21 cellular contexts compared by ENCODE assay signal in genomic region chr19:35304036-35304435, GRCh38. TPM values are rescaled to one million over a fixed set of nuclear protein-coding genes. Genes with fewer than 3 reads are reported as not detected.
A peak's percentile ranks its signal among the peaks of the same experiment; 100 is the strongest.
DNase-seq lines count a peak whose midpoint lies in the region; ATAC-seq, FAIRE-seq and TF ChIP-seq lines count a peak whose summit lies in the region.
"Had no signal": no experiment of that assay in that cellular context is flagged by ENCODE, and none has a peak within 500 bp of the region (broad histone marks: within the 10 kb centered on the region; RNA-seq: fewer than 3 reads in every experiment).

No MANE protein-coding gene starts in this region.

- no peak overlapping the region for H3K4me3 ChIP-seq in astrocyte (ENCODE audit: insufficient read depth, low read depth, low read length)
- no peak overlapping the region for H3K4me3 ChIP-seq in endodermal cell (ENCODE audit: low read length)
- no peak overlapping the region for H3K4me3 ChIP-seq in neural progenitor cell
- no peak overlapping the region for H3K4me3 ChIP-seq in HepG2 (replicated peaks in 1 of 3; ENCODE audit: insufficient read depth in 1 of 3, low read depth in 2 of 3, low read length in 3 of 3)
- H3K4me3 ChIP-seq: A549 had no signal

- TF ChIP-seq EP300 in HepG2 (IDR thresholded peaks at IDR 0.05; ENCODE audit: low read depth in 2 of 2, low read length in 2 of 2) (no peak), HepG2 (CRISPR knock-in tag; IDR thresholded peaks at IDR 0.05; ENCODE audit: borderline replicate concordance) (no peak)

- WGBS in endodermal cell (ENCODE audit: insufficient coverage in 1 of 2, insufficient read length in 1 of 2), 2 experiments = 84 to 91% methylated on average over 6 to 11 of the region's 11 CpGs
- over 99% methylated on average over 11 of the region's 11 CpGs for WGBS in HepG2 (ENCODE audit: low lambda C conversion rate)

- H3K4me1 ChIP-seq in astrocyte (ENCODE audit: insufficient read depth, low read length) (no peaks in the 10 kb centered on the region), endodermal cell (ENCODE audit: control insufficient read depth, insufficient read depth, low read length) (no peaks in the 10 kb centered on the region), neural progenitor cell (no peaks in the 10 kb centered on the region), HepG2 (ENCODE audit: insufficient read depth, low read length) (peaks cover 45% of the 10 kb centered on the region)
- H3K4me1 ChIP-seq: BE2C had no signal

- H3K4me3 Mint-ChIP-seq in CD14-positive monocyte (no peak overlapping the region), astrocyte (ENCODE audit: unreplicated experiment) (no peak overlapping the region), endodermal cell (no peak overlapping the region), neural progenitor cell (no peak overlapping the region)
- H3K4me3 Mint-ChIP-seq: CD4-positive, CD25-positive, alpha-beta regulatory T cell; HFFc6 had no signal

- no peaks in the 10 kb centered on the region for H3K9me3 ChIP-seq in astrocyte (ENCODE audit: insufficient read depth, low read depth, low read length)
- no peaks in the 10 kb centered on the region for H3K9me3 ChIP-seq in endodermal cell (ENCODE audit: control insufficient read depth, low read length)
- H3K9me3 ChIP-seq in neural progenitor cell (ENCODE audit: low read depth) = no peaks in the 10 kb centered on the region
- no peaks in the 10 kb centered on the region for H3K9me3 ChIP-seq in HepG2 (ENCODE audit: low read length)
- H3K9me3 ChIP-seq: BE2C had no signal

- H3K4me2 ChIP-seq in astrocyte (ENCODE audit: low read length) (no peak overlapping the region), neural progenitor cell (no peak overlapping the region), HepG2 (ENCODE audit: low read depth, low read length) (no peak overlapping the region)
- H3K4me2 ChIP-seq: A549 had no signal

- no peaks in the 10 kb centered on the region for H3K27me3 ChIP-seq in astrocyte (ENCODE audit: insufficient read depth, low read length)
- H3K27me3 ChIP-seq in endodermal cell (ENCODE audit: control insufficient read depth, insufficient read depth, low read length, poor library complexity, severe bottlenecking) = no peaks in the 10 kb centered on the region
- no peaks in the 10 kb centered on the region for H3K27me3 ChIP-seq in neural progenitor cell
- H3K27me3 ChIP-seq in HepG2 (ENCODE audit: control insufficient read depth in 1 of 2, insufficient read depth in 2 of 2, low read length in 2 of 2) = no peaks in the 10 kb centered on the region
- H3K27me3 ChIP-seq: BE2C had no signal

- TF ChIP-seq RAD21 in HepG2 (CRISPR knock-in tag; IDR thresholded peaks at IDR 0.05) = no peak

- POLR2A ChIA-PET in HepG2 (lab: Yijun Ruan, JAX) = no interaction called here

- H3F3A ChIP-seq in neural progenitor cell (ENCODE audit: low read depth) = no peaks in the 10 kb centered on the region

- H3K4me1 Mint-ChIP-seq in CD14-positive monocyte (peaks cover 35% of the 10 kb centered on the region), astrocyte (ENCODE audit: low read depth, unreplicated experiment) (peaks cover 9% of the 10 kb centered on the region), endodermal cell (no peaks in the 10 kb centered on the region), neural progenitor cell (peaks cover 10% of the 10 kb centered on the region)

- DNase-seq in CD14-positive monocyte (ENCODE audit: low spot score) = no peak
- no peak for DNase-seq in astrocyte (ENCODE audit: low read depth)
- DNase-seq in endodermal cell = peak; percentile 36
- no peak for DNase-seq in neural progenitor cell (ENCODE audit: low spot score)
- no peak for DNase-seq in NCI-H1105 treated with DMSO at 0.1 percent for 48 hours (lab: John Stamatoyannopoulos, UW)
- no peak for DNase-seq in sciatic nerve (ENCODE audit: low spot score)
- no peak for DNase-seq in HepG2 (ENCODE audit: low spot score)
- DNase-seq: BE2C; CD4-positive, CD25-positive, alpha-beta regulatory T cell; DMS53; GF-D8; GOT3; HCEC 1CT; HFFc6; IMR-90; KG1 had no signal

- H3K79me2 ChIP-seq in astrocyte (ENCODE audit: insufficient read depth, low read length) = no peaks in the 10 kb centered on the region
- H3K79me2 ChIP-seq in neural progenitor cell (ENCODE audit: low read depth) = no peaks in the 10 kb centered on the region
- no peaks in the 10 kb centered on the region for H3K79me2 ChIP-seq in HepG2 (ENCODE audit: insufficient read depth, low read length)

- intact Hi-C loops in CD14-positive monocyte (cut with micrococcal nuclease) = loop anchor here in 1 of 2 donors (10.0 kb wide), 1 partner anchor 51 kb away; the partner anchor contains the start of gene FFAR3
- intact Hi-C loops in sciatic nerve (cut with DNase I) = no loop called here
- intact Hi-C loops in HepG2 (cut with micrococcal nuclease; ENCODE audit: unreplicated experiment) = no loop called here

- in situ Hi-C loops in HepG2 (cut with HindIII; ENCODE audit: extremely low pct_ligation_motif_present, low pct_unique_long_range_greater_than_20kb) = no loop called here

- no peak for ATAC-seq in HG02571 (IDR thresholded peaks at IDR 0.05; ENCODE audit: unreplicated experiment)
- no peak for ATAC-seq in sciatic nerve
- ATAC-seq in HepG2 = no peak
- ATAC-seq: A549 had no signal

- no peak overlapping the region for H3K9ac ChIP-seq in astrocyte (ENCODE audit: low read length)
- no peak overlapping the region for H3K9ac ChIP-seq in endodermal cell (ENCODE audit: extremely low read depth, low read length, poor library complexity, severe bottlenecking)
- H3K9ac ChIP-seq in neural progenitor cell = no peak overlapping the region
- no peak overlapping the region for H3K9ac ChIP-seq in HepG2 (ENCODE audit: insufficient read depth, low read depth, low read length)

- TF ChIP-seq CTCF in CD14-positive monocyte (IDR thresholded peaks at IDR 0.05) (no peak), astrocyte (IDR thresholded peaks at IDR 0.05; ENCODE audit: insufficient read depth, low read depth, low read length) (no peak), endodermal cell (conservative IDR thresholded peaks at IDR 0.05) (no peak), neural progenitor cell (IDR thresholded peaks at IDR 0.05) (no peak), HepG2 (CRISPR knock-in tag; IDR thresholded peaks at IDR 0.05) (no peak)

- BruUV-seq in HepG2 (replicated peaks; lab: Mats Ljungman, UMichigan) = no TSS peak

- H3K27ac ChIP-seq in astrocyte (ENCODE audit: low read depth, low read length) = no peak overlapping the region
- H3K27ac ChIP-seq in endodermal cell (ENCODE audit: low read depth, low read length) = no peak overlapping the region
- no peak overlapping the region for H3K27ac ChIP-seq in neural progenitor cell
- no peak overlapping the region for H3K27ac ChIP-seq in HepG2 (ENCODE audit: extremely low read length, insufficient read depth, low read length)
- H3K27ac ChIP-seq: A549, HL-60 had no signal

- no peak for TF ChIP-seq POLR2A in HepG2 (IDR thresholded peaks at IDR 0.05; ENCODE audit: insufficient read depth in 1 of 2, low read depth in 2 of 2, low read length in 2 of 2)

- H3K36me3 ChIP-seq in astrocyte (ENCODE audit: insufficient read depth, low read length) (no peaks in the 10 kb centered on the region), endodermal cell (ENCODE audit: control insufficient read depth, insufficient read depth, low read length) (no peaks in the 10 kb centered on the region), neural progenitor cell (no peaks in the 10 kb centered on the region), HepG2 (replicated peaks in 1 of 2; ENCODE audit: control insufficient read depth in 1 of 2, insufficient read depth in 2 of 2, low read length in 2 of 2) (no peaks in the 10 kb centered on the region)
- H3K36me3 ChIP-seq: BE2C had no signal

- no peak for FAIRE-seq in astrocyte (lab: Jason Lieb, UNC)
- FAIRE-seq in HepG2 (lab: Jason Lieb, UNC) = no peak
- FAIRE-seq: A549, GM18507 had no signal

- peaks cover 0 to 6% of the 10 kb centered on the region in 2 donors for H3K36me3 Mint-ChIP-seq in CD14-positive monocyte
- no peaks in the 10 kb centered on the region for H3K36me3 Mint-ChIP-seq in astrocyte (ENCODE audit: low read depth, unreplicated experiment)
- no peaks in the 10 kb centered on the region for H3K36me3 Mint-ChIP-seq in endodermal cell (ENCODE audit: low read depth)
- H3K36me3 Mint-ChIP-seq in neural progenitor cell = no peaks in the 10 kb centered on the region
- H3K36me3 Mint-ChIP-seq: CD4-positive, CD25-positive, alpha-beta regulatory T cell had no signal

- peaks cover 0 to 2% (median 0%) of the 10 kb centered on the region in 7 donors for H3K9me3 Mint-ChIP-seq in CD14-positive monocyte
- H3K9me3 Mint-ChIP-seq in astrocyte (ENCODE audit: unreplicated experiment) = no peaks in the 10 kb centered on the region
- H3K9me3 Mint-ChIP-seq in endodermal cell = no peaks in the 10 kb centered on the region
- H3K9me3 Mint-ChIP-seq in neural progenitor cell = no peaks in the 10 kb centered on the region
- H3K9me3 Mint-ChIP-seq: HFFc6 had no signal

- CTCF ChIA-PET in HepG2 (lab: Yijun Ruan, JAX; ENCODE audit: low intra/inter-chr PET ratio, low total read pairs) = no interaction called here

- H3K27me3 Mint-ChIP-seq in CD14-positive monocyte (ENCODE audit: low read depth in 3 of 3) (peaks cover 1 to 4% (median 2%) of the 10 kb centered on the region in 3 donors), astrocyte (ENCODE audit: low read depth, unreplicated experiment) (peaks cover 25% of the 10 kb centered on the region), endodermal cell (ENCODE audit: insufficient read depth) (peaks cover 1% of the 10 kb centered on the region), neural progenitor cell (ENCODE audit: insufficient read depth, low read depth) (peaks cover 17% of the 10 kb centered on the region)
- H3K27me3 Mint-ChIP-seq: CD4-positive, CD25-positive, alpha-beta regulatory T cell had no signal

- H4K20me1 ChIP-seq in astrocyte (ENCODE audit: insufficient read depth, low read length) = no peaks in the 10 kb centered on the region
- H4K20me1 ChIP-seq in neural progenitor cell (ENCODE audit: low read depth) = no peaks in the 10 kb centered on the region
- H4K20me1 ChIP-seq in HepG2 (ENCODE audit: insufficient read depth, low read length) = no peaks in the 10 kb centered on the region

- no peak overlapping the region for H2AFZ ChIP-seq in astrocyte (ENCODE audit: low read depth, low read length)
- H2AFZ ChIP-seq in neural progenitor cell (replicated peaks) = no peak overlapping the region
- no peak overlapping the region for H2AFZ ChIP-seq in HepG2 (ENCODE audit: low read length)

- H3K27ac Mint-ChIP-seq in CD14-positive monocyte = peak overlapping the region in 4 of 7 donors; percentile 6 to 48 (median 24)
- peak overlapping the region; percentile 12 for H3K27ac Mint-ChIP-seq in astrocyte (ENCODE audit: unreplicated experiment)
- H3K27ac Mint-ChIP-seq in endodermal cell = no peak overlapping the region
- H3K27ac Mint-ChIP-seq in neural progenitor cell = peak overlapping the region; percentile 25
- H3K27ac Mint-ChIP-seq: HFFc6 had no signal

RNA-seq across cellular contexts. Expression of gene MAG, which starts 12.1 kb away (rescaled TPM):
- polyA plus RNA-seq in CD14-positive monocyte (not detected), HepG2 (2011; rRNA removed) (0.17 and 0.20 TPM in 2 replicates)
- total RNA-seq in astrocyte (not detected in 2 replicates), endodermal cell (not detected), neural progenitor cell (ENCODE audit: low replicate concordance) (not detected in 2 replicates), sciatic nerve (82.2 TPM), HepG2 (2016; rRNA removed; fragmentation: Illumina TruSeq; extraction: Trizol) (0.80 and 1.3 TPM in 2 replicates)
- not detected for polyA plus RNA-seq in endodermal cell (2013, experiment 1 of 2)
- not detected for polyA plus RNA-seq in endodermal cell (2013, experiment 2 of 2)
- total RNA-seq in HepG2 (2016; cell fraction: cytosol; rRNA removed; fragmentation: Illumina TruSeq; extraction: Trizol; ENCODE audit: low read depth) = 0.26 and 0.71 TPM in 2 replicates
- total RNA-seq in HepG2 (2016; cell fraction: insoluble cytoplasmic fraction; rRNA removed; fragmentation: Illumina TruSeq; extraction: Trizol) = 0.56 and 0.87 TPM in 2 replicates
- 0.59 and 1.5 TPM in 2 replicates for total RNA-seq in HepG2 (2016; cell fraction: membrane; rRNA removed; fragmentation: Illumina TruSeq; extraction: Trizol)
- total RNA-seq in HepG2 (2016; cell fraction: nucleus; rRNA removed; fragmentation: Illumina TruSeq; extraction: Trizol) = 1.6 and 2.6 TPM in 2 replicates
- polyA plus RNA-seq in HepG2 (2011; cell fraction: cytosol; rRNA removed) = 0.13 and 0.27 TPM in 2 replicates
- 0.40 and 0.93 TPM in 2 replicates for polyA plus RNA-seq in HepG2 (2011; cell fraction: nucleus; rRNA removed)
- polyA plus RNA-seq in HepG2 (2012) = not detected in 2 replicates
- polyA plus RNA-seq in HepG2 (2016; cell fraction: cytosol; fragmentation: Illumina TruSeq; extraction: Trizol; ENCODE audit: low read depth) = 0.70 TPM in 2 replicates
- polyA plus RNA-seq in HepG2 (2016; cell fraction: insoluble cytoplasmic fraction; fragmentation: Illumina TruSeq; extraction: Trizol; ENCODE audit: low read depth) = 0.38 and 1.3 TPM in 2 replicates
- 0.24 and 0.97 TPM in 2 replicates for polyA plus RNA-seq in HepG2 (2016; cell fraction: membrane; fragmentation: Illumina TruSeq; extraction: Trizol; ENCODE audit: low read depth)
- 0.82 and 1.5 TPM in 2 replicates for polyA plus RNA-seq in HepG2 (2016; cell fraction: nucleus; fragmentation: Illumina TruSeq; extraction: Trizol; ENCODE audit: insufficient read depth, low read depth)
- not detected in 2 replicates for polyA minus RNA-seq in HepG2 (2011; rRNA and poly(A)+ RNA removed; ENCODE audit: low replicate concordance)
- polyA minus RNA-seq in HepG2 (2011; cell fraction: cytosol; rRNA and poly(A)+ RNA removed) = not detected in 2 replicates
- 0.64 and 0.75 TPM in 2 replicates for polyA minus RNA-seq in HepG2 (2011; cell fraction: nucleus; rRNA and poly(A)+ RNA removed)
- total RNA-seq: CD4-positive, CD25-positive, alpha-beta regulatory T cell; HFFc6; IMR-90 had no signal
- polyA plus RNA-seq: A549, AG04450, IMR-90 had no signal

RNA-seq across cellular contexts. Expression of gene HAMP, which starts 21.7 kb away (rescaled TPM):
- polyA plus RNA-seq in CD14-positive monocyte (not detected), HepG2 (2011; rRNA removed) (36.1 and 73.0 TPM in 2 replicates)
- total RNA-seq in astrocyte (0.36 and 0.38 TPM in 2 replicates), endodermal cell (1 to 10 TPM in 1 of 2 donors, under 1 TPM in 1; 0.35 to 1.3 TPM), neural progenitor cell (ENCODE audit: low replicate concordance) (0.30 TPM in 1 of 2 replicates, not detected in the other), sciatic nerve (8.9 TPM), HepG2 (2016; rRNA removed; fragmentation: Illumina TruSeq; extraction: Trizol) (25.7 and 47.6 TPM in 2 replicates)
- polyA plus RNA-seq in endodermal cell (2013, experiment 1 of 2) = 0.25 TPM
- 0.25 TPM for polyA plus RNA-seq in endodermal cell (2013, experiment 2 of 2)
- 25.4 and 32.6 TPM in 2 replicates for total RNA-seq in HepG2 (2016; cell fraction: cytosol; rRNA removed; fragmentation: Illumina TruSeq; extraction: Trizol; ENCODE audit: low read depth)
- total RNA-seq in HepG2 (2016; cell fraction: insoluble cytoplasmic fraction; rRNA removed; fragmentation: Illumina TruSeq; extraction: Trizol) = 29.6 and 46.4 TPM in 2 replicates
- total RNA-seq in HepG2 (2016; cell fraction: membrane; rRNA removed; fragmentation: Illumina TruSeq; extraction: Trizol) = 20.2 and 24.3 TPM in 2 replicates
- 34.1 and 40.9 TPM in 2 replicates for total RNA-seq in HepG2 (2016; cell fraction: nucleus; rRNA removed; fragmentation: Illumina TruSeq; extraction: Trizol)
- polyA plus RNA-seq in HepG2 (2011; cell fraction: cytosol; rRNA removed) = 15.0 and 69.5 TPM in 2 replicates
- polyA plus RNA-seq in HepG2 (2011; cell fraction: nucleus; rRNA removed) = 13.2 and 42.5 TPM in 2 replicates
- polyA plus RNA-seq in HepG2 (2012) = 6.0 and 30.6 TPM in 2 replicates
- polyA plus RNA-seq in HepG2 (2016; cell fraction: cytosol; fragmentation: Illumina TruSeq; extraction: Trizol; ENCODE audit: low read depth) = 29.7 and 32.2 TPM in 2 replicates
- 44.0 and 52.6 TPM in 2 replicates for polyA plus RNA-seq in HepG2 (2016; cell fraction: insoluble cytoplasmic fraction; fragmentation: Illumina TruSeq; extraction: Trizol; ENCODE audit: low read depth)
- 28.8 and 30.2 TPM in 2 replicates for polyA plus RNA-seq in HepG2 (2016; cell fraction: membrane; fragmentation: Illumina TruSeq; extraction: Trizol; ENCODE audit: low read depth)
- 111 and 114 TPM in 2 replicates for polyA plus RNA-seq in HepG2 (2016; cell fraction: nucleus; fragmentation: Illumina TruSeq; extraction: Trizol; ENCODE audit: insufficient read depth, low read depth)
- 150 TPM in 1 of 2 replicates, not detected in the other for polyA minus RNA-seq in HepG2 (2011; rRNA and poly(A)+ RNA removed; ENCODE audit: low replicate concordance)
- 10.9 and 30.2 TPM in 2 replicates for polyA minus RNA-seq in HepG2 (2011; cell fraction: cytosol; rRNA and poly(A)+ RNA removed)
- 9.2 and 18.0 TPM in 2 replicates for polyA minus RNA-seq in HepG2 (2011; cell fraction: nucleus; rRNA and poly(A)+ RNA removed)
- total RNA-seq: HFFc6 had no signal
- polyA plus RNA-seq: A549; AG04450; CD4-positive, CD25-positive, alpha-beta regulatory T cell; IMR-90 had no signal

RNA-seq across cellular contexts. Expression of gene CD22, which starts 25.0 kb away (rescaled TPM):
- under 1 TPM; 0.24 to 0.88 TPM for polyA plus RNA-seq in CD14-positive monocyte
- total RNA-seq in astrocyte = not detected in 2 replicates
- not detected for total RNA-seq in endodermal cell
- not detected for polyA plus RNA-seq in endodermal cell (2013, experiment 1 of 2)
- polyA plus RNA-seq in endodermal cell (2013, experiment 2 of 2) = not detected
- total RNA-seq in neural progenitor cell (ENCODE audit: low replicate concordance) = 0.62 TPM in 1 of 2 replicates, not detected in the other
- total RNA-seq in sciatic nerve = 23.8 TPM
- 0.49 and 0.71 TPM in 2 replicates for total RNA-seq in HepG2 (2016; rRNA removed; fragmentation: Illumina TruSeq; extraction: Trizol)
- 0.53 and 1.0 TPM in 2 replicates for total RNA-seq in HepG2 (2016; cell fraction: cytosol; rRNA removed; fragmentation: Illumina TruSeq; extraction: Trizol; ENCODE audit: low read depth)
- total RNA-seq in HepG2 (2016; cell fraction: insoluble cytoplasmic fraction; rRNA removed; fragmentation: Illumina TruSeq; extraction: Trizol) = 0.40 and 0.97 TPM in 2 replicates
- 0.62 and 0.93 TPM in 2 replicates for total RNA-seq in HepG2 (2016; cell fraction: membrane; rRNA removed; fragmentation: Illumina TruSeq; extraction: Trizol)
- total RNA-seq in HepG2 (2016; cell fraction: nucleus; rRNA removed; fragmentation: Illumina TruSeq; extraction: Trizol) = 2.8 and 3.5 TPM in 2 replicates
- 0.98 and 1.7 TPM in 2 replicates for polyA plus RNA-seq in HepG2 (2011; rRNA removed)
- polyA plus RNA-seq in HepG2 (2011; cell fraction: cytosol; rRNA removed) = 0.49 and 0.85 TPM in 2 replicates
- polyA plus RNA-seq in HepG2 (2011; cell fraction: nucleus; rRNA removed) = 1.8 and 2.5 TPM in 2 replicates
- 0.66 and 0.72 TPM in 2 replicates for polyA plus RNA-seq in HepG2 (2012)
- polyA plus RNA-seq in HepG2 (2016; cell fraction: cytosol; fragmentation: Illumina TruSeq; extraction: Trizol; ENCODE audit: low read depth) = 0.19 and 0.31 TPM in 2 replicates
- 0.82 and 1.2 TPM in 2 replicates for polyA plus RNA-seq in HepG2 (2016; cell fraction: insoluble cytoplasmic fraction; fragmentation: Illumina TruSeq; extraction: Trizol; ENCODE audit: low read depth)
- polyA plus RNA-seq in HepG2 (2016; cell fraction: membrane; fragmentation: Illumina TruSeq; extraction: Trizol; ENCODE audit: low read depth) = 0.36 and 0.50 TPM in 2 replicates
- polyA plus RNA-seq in HepG2 (2016; cell fraction: nucleus; fragmentation: Illumina TruSeq; extraction: Trizol; ENCODE audit: insufficient read depth, low read depth) = 3.9 and 6.0 TPM in 2 replicates
- 1.6 and 2.4 TPM in 2 replicates for polyA minus RNA-seq in HepG2 (2011; rRNA and poly(A)+ RNA removed; ENCODE audit: low replicate concordance)
- polyA minus RNA-seq in HepG2 (2011; cell fraction: cytosol; rRNA and poly(A)+ RNA removed) = 1.5 TPM in 1 of 2 replicates, not detected in the other
- 0.64 and 0.99 TPM in 2 replicates for polyA minus RNA-seq in HepG2 (2011; cell fraction: nucleus; rRNA and poly(A)+ RNA removed)
- polyA plus RNA-seq: AG04450 had no signal

RNA-seq across cellular contexts. Expression of gene USF2, which starts 35.3 kb away (rescaled TPM):
- polyA plus RNA-seq in CD14-positive monocyte (1 to 10 TPM; 2.7 to 5.0 TPM), HepG2 (2011; rRNA removed) (94.9 and 106 TPM in 2 replicates)
- total RNA-seq in astrocyte (68.9 and 70.0 TPM in 2 replicates), endodermal cell (100 to 1,000 TPM; 111 to 121 TPM), neural progenitor cell (ENCODE audit: low replicate concordance) (46.8 and 88.7 TPM in 2 replicates), sciatic nerve (137 TPM), HepG2 (2016; rRNA removed; fragmentation: Illumina TruSeq; extraction: Trizol) (44.8 and 54.9 TPM in 2 replicates)
- 120 TPM for polyA plus RNA-seq in endodermal cell (2013, experiment 1 of 2)
- polyA plus RNA-seq in endodermal cell (2013, experiment 2 of 2) = 121 TPM
- 85.6 and 90.7 TPM in 2 replicates for total RNA-seq in HepG2 (2016; cell fraction: cytosol; rRNA removed; fragmentation: Illumina TruSeq; extraction: Trizol; ENCODE audit: low read depth)
- 38.6 and 58.5 TPM in 2 replicates for total RNA-seq in HepG2 (2016; cell fraction: insoluble cytoplasmic fraction; rRNA removed; fragmentation: Illumina TruSeq; extraction: Trizol)
- 116 and 121 TPM in 2 replicates for total RNA-seq in HepG2 (2016; cell fraction: membrane; rRNA removed; fragmentation: Illumina TruSeq; extraction: Trizol)
- 31.0 and 31.5 TPM in 2 replicates for total RNA-seq in HepG2 (2016; cell fraction: nucleus; rRNA removed; fragmentation: Illumina TruSeq; extraction: Trizol)
- polyA plus RNA-seq in HepG2 (2011; cell fraction: cytosol; rRNA removed) = 72.5 and 101 TPM in 2 replicates
- 179 and 216 TPM in 2 replicates for polyA plus RNA-seq in HepG2 (2011; cell fraction: nucleus; rRNA removed)
- 59.3 and 80.8 TPM in 2 replicates for polyA plus RNA-seq in HepG2 (2012)
- polyA plus RNA-seq in HepG2 (2016; cell fraction: cytosol; fragmentation: Illumina TruSeq; extraction: Trizol; ENCODE audit: low read depth) = 180 and 204 TPM in 2 replicates
- 76.3 and 81.0 TPM in 2 replicates for polyA plus RNA-seq in HepG2 (2016; cell fraction: insoluble cytoplasmic fraction; fragmentation: Illumina TruSeq; extraction: Trizol; ENCODE audit: low read depth)
- 201 and 210 TPM in 2 replicates for polyA plus RNA-seq in HepG2 (2016; cell fraction: membrane; fragmentation: Illumina TruSeq; extraction: Trizol; ENCODE audit: low read depth)
- polyA plus RNA-seq in HepG2 (2016; cell fraction: nucleus; fragmentation: Illumina TruSeq; extraction: Trizol; ENCODE audit: insufficient read depth, low read depth) = 122 and 131 TPM in 2 replicates
- polyA minus RNA-seq in HepG2 (2011; rRNA and poly(A)+ RNA removed; ENCODE audit: low replicate concordance) = 64.5 and 74.9 TPM in 2 replicates
- polyA minus RNA-seq in HepG2 (2011; cell fraction: cytosol; rRNA and poly(A)+ RNA removed) = 28.8 and 32.4 TPM in 2 replicates
- 29.3 and 33.5 TPM in 2 replicates for polyA minus RNA-seq in HepG2 (2011; cell fraction: nucleus; rRNA and poly(A)+ RNA removed)

RNA-seq across cellular contexts. Expression of gene FFAR1, which starts 43.7 kb away (rescaled TPM):
- not detected for polyA plus RNA-seq in CD14-positive monocyte
- not detected in 2 replicates for total RNA-seq in astrocyte
- total RNA-seq in endodermal cell = not detected
- polyA plus RNA-seq in endodermal cell (2013, experiment 1 of 2) = not detected
- polyA plus RNA-seq in endodermal cell (2013, experiment 2 of 2) = not detected
- 0.06 TPM in 1 of 2 replicates, not detected in the other for total RNA-seq in neural progenitor cell (ENCODE audit: low replicate concordance)
- total RNA-seq in sciatic nerve = not detected
- total RNA-seq in HepG2 (2016; rRNA removed; fragmentation: Illumina TruSeq; extraction: Trizol) = not detected in 2 replicates
- total RNA-seq in HepG2 (2016; cell fraction: cytosol; rRNA removed; fragmentation: Illumina TruSeq; extraction: Trizol; ENCODE audit: low read depth) = 0.09 TPM in 1 of 2 replicates, not detected in the other
- total RNA-seq in HepG2 (2016; cell fraction: insoluble cytoplasmic fraction; rRNA removed; fragmentation: Illumina TruSeq; extraction: Trizol) = not detected in 2 replicates
- total RNA-seq in HepG2 (2016; cell fraction: membrane; rRNA removed; fragmentation: Illumina TruSeq; extraction: Trizol) = not detected in 2 replicates
- total RNA-seq in HepG2 (2016; cell fraction: nucleus; rRNA removed; fragmentation: Illumina TruSeq; extraction: Trizol) = not detected in 2 replicates
- polyA plus RNA-seq in HepG2 (2011; rRNA removed) = not detected in 2 replicates
- polyA plus RNA-seq in HepG2 (2011; cell fraction: cytosol; rRNA removed) = not detected in 2 replicates
- polyA plus RNA-seq in HepG2 (2011; cell fraction: nucleus; rRNA removed) = not detected in 2 replicates
- polyA plus RNA-seq in HepG2 (2012) = not detected in 2 replicates
- not detected in 2 replicates for polyA plus RNA-seq in HepG2 (2016; cell fraction: cytosol; fragmentation: Illumina TruSeq; extraction: Trizol; ENCODE audit: low read depth)
- not detected in 2 replicates for polyA plus RNA-seq in HepG2 (2016; cell fraction: insoluble cytoplasmic fraction; fragmentation: Illumina TruSeq; extraction: Trizol; ENCODE audit: low read depth)
- polyA plus RNA-seq in HepG2 (2016; cell fraction: membrane; fragmentation: Illumina TruSeq; extraction: Trizol; ENCODE audit: low read depth) = not detected in 2 replicates
- not detected in 2 replicates for polyA plus RNA-seq in HepG2 (2016; cell fraction: nucleus; fragmentation: Illumina TruSeq; extraction: Trizol; ENCODE audit: insufficient read depth, low read depth)
- polyA minus RNA-seq in HepG2 (2011; rRNA and poly(A)+ RNA removed; ENCODE audit: low replicate concordance) = not detected in 2 replicates
- polyA minus RNA-seq in HepG2 (2011; cell fraction: cytosol; rRNA and poly(A)+ RNA removed) = not detected in 2 replicates
- polyA minus RNA-seq in HepG2 (2011; cell fraction: nucleus; rRNA and poly(A)+ RNA removed) = not detected in 2 replicates
- total RNA-seq: CD4-positive, CD25-positive, alpha-beta regulatory T cell; HFFc6; IMR-90 had no signal
- polyA plus RNA-seq: A549; AG04450; CD4-positive, CD25-positive, alpha-beta regulatory T cell; IMR-90 had no signal

Comparison
In these comparisons a context has a peak if more than half of its experiments do, and no peak if none do; other contexts are left out.
1. RNA of gene MAG, which starts 12.1 kb away (total RNA-seq): 82.2 TPM in sciatic nerve (single experiment); 0.26 to 2.6 TPM in HepG2, not detected in astrocyte, not detected in endodermal cell and not detected in neural progenitor cell; every median in the first group is over 10 times any median in the second.